Comparison of ENCODE assay signal across 8 cellular contexts in the genomic region with DNA sequence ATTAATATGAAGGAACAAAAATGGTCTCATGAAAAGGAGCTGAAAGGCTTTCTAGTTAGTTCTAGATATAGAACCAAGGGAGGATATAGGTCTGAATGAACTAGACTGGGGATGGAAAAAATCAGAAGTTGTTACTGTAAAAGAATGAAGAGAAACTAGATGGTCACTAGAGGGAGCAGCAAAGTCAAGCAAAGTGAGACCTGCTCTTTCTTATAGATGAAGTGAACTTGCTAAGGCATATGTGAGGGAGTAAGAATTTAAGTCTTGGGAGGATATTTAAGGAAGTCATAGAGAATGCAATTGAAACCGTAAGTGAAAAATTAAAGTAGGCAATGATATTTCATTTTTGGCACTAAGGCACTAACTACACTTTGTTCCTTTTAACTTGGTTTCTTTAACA.
DNase-seq lines count a peak whose midpoint lies in the region; ATAC-seq and TF ChIP-seq lines count a peak whose summit lies in the region.
"Not testable (repeated sequence)": the region's sequence is repeated elsewhere in the genome, so short reads cannot be mapped to it uniquely, and the experiment has no call there.

No MANE protein-coding gene starts in this region.

- ATAC-seq in GM19043 (IDR thresholded peaks at IDR 0.05; ENCODE audit: low read depth, unreplicated experiment) (peak; percentile 83), HG02623 (IDR thresholded peaks at IDR 0.05; ENCODE audit: unreplicated experiment) (peak; percentile 80), PC-3 (peak; percentile 82)

- not testable (repeated sequence) for H3K4me1 ChIP-seq in DOHH2 (ENCODE audit: control insufficient read depth, low read length); PC-3 (ENCODE audit: insufficient read depth, low read length)

- H3K79me2 ChIP-seq in DOHH2 (ENCODE audit: control insufficient read depth, low read length); PC-3 (ENCODE audit: low read length): not testable (repeated sequence)

- H3K4me2 ChIP-seq in DOHH2 (ENCODE audit: low read length); PC-3 (ENCODE audit: low read length): not testable (repeated sequence)

- intact Hi-C loops in PC-3 (cut with micrococcal nuclease) = not testable (repeated sequence)

- BruUV-seq in PC-3 (replicated peaks; lab: Mats Ljungman, UMichigan) = not testable (repeated sequence)

- H2AFZ ChIP-seq in PC-3 (ENCODE audit: low read length) = not testable (repeated sequence)

- H3K36me3 ChIP-seq in DOHH2 (ENCODE audit: control insufficient read depth, low read length); PC-3 (ENCODE audit: low read depth, low read length): not testable (repeated sequence)

- H3F3A ChIP-seq in DOHH2 (ENCODE audit: control insufficient read depth, insufficient read depth); PC-3 (ENCODE audit: low read length, unreplicated experiment): not testable (repeated sequence)

- H3K27me3 ChIP-seq in DOHH2 (ENCODE audit: control insufficient read depth, low read length); PC-3 (ENCODE audit: low read length): not testable (repeated sequence)

- not testable (repeated sequence) for H3K4me3 ChIP-seq in DOHH2 (ENCODE audit: low read length); PC-3 (ENCODE audit: low read length)

- CTCF ChIA-PET in PC-3 (lab: Charles Lee) = not testable (repeated sequence)

- not testable (repeated sequence) for H3K9ac ChIP-seq in PC-3 (ENCODE audit: low read length)

- not testable (repeated sequence) for H3K27ac ChIP-seq in DOHH2 (ENCODE audit: low read depth, low read length); PC-3 (ENCODE audit: low read length)

- TF ChIP-seq CTCF in DOHH2 (IDR thresholded peaks at IDR 0.05; ENCODE audit: low read depth, low read length, poor library complexity, severe bottlenecking) (peak; percentile 23), PC-3 (conservative IDR thresholded peaks at IDR 0.05; ENCODE audit: low read depth, low read length) (peak; percentile 44; the same call in 1 of the 2 replicates)

- in situ Hi-C loops in T47D (cut with HindIII; ENCODE audit: low pct_unique_long_range_greater_than_20kb, low sequenced_read_pairs) = not testable (repeated sequence)

- POLR2A ChIA-PET in PC-3 (lab: Charles Lee; ENCODE audit: unreplicated experiment) = not testable (repeated sequence)

- H3K9me2 ChIP-seq in DOHH2 (replicated peaks; ENCODE audit: control insufficient read depth, low read length); PC-3 (replicated peaks; ENCODE audit: low read length): not testable (repeated sequence)

- H3K9me3 ChIP-seq in DOHH2 (ENCODE audit: control insufficient read depth, insufficient read depth, low read length); PC-3 (ENCODE audit: low read length): not testable (repeated sequence)

- not testable (repeated sequence) for H4K20me1 ChIP-seq in DOHH2 (ENCODE audit: control insufficient read depth, insufficient read depth, low read depth, low read length); PC-3 (ENCODE audit: low read length)

- DNase-seq in Kasumi-1 (lab: John Stamatoyannopoulos, UW) = peak; percentile 36 to 79
- DNase-seq in PC-3 = peak; percentile 42
- DNase-seq in T47D (ENCODE audit: low read depth in 1 of 2, low spot score in 1 of 2) = peak; percentile 2 to 66
- DNase-seq in iPS-NIHi11 (ENCODE audit: low spot score) = peak; percentile 5
- DNase-seq in stromal cell of bone marrow (ENCODE audit: low read depth) = peak; percentile 43

Comparison
In these comparisons a context has a peak if more than half of its experiments do, and no peak if none do; other contexts are left out.
1. DNase-seq: peak in every context shown above with its lines; median percentile 58 in Kasumi-1; 43 in stromal cell of bone marrow; 42 in PC-3; 34 in T47D; 5 in iPS-NIHi11.